ENCODE assay signal across 1 cellular context in the genomic region with DNA sequence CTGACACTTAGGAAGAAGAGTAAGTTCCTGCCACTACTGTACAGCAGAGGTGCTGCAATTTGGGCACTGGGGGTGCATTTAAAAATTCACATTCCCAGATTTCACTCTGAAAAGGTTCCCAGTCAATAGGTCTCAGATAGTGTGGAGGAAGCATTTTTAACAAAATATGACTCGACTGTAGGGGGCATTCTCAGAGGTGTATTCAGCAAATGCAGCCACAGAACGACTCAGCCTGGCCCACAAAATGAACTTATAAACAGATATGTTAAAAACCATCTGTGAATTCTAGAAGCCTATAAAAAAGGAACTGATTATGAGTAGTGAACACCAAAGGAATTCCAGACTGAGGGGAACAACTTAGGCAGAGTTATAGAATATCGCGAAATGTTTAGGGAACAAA.
TF ChIP-seq lines count a peak whose summit lies in the region.

No MANE protein-coding gene starts in this region.

TF ChIP-seq in endothelial cell of umbilical vein, 7 proteins besides CTCF, POLR2A, EP300 and RAD21:
- TF ChIP-seq MYC (IDR thresholded peaks at IDR 0.05; ENCODE audit: low read depth, low read length) = no peak
- TF ChIP-seq, protein P1, sequence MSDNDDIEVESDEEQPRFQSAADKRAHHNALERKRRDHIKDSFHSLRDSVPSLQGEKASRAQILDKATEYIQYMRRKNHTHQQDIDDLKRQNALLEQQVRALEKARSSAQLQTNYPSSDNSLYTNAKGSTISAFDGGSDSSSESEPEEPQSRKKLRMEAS (IDR thresholded peaks at IDR 0.05; ENCODE audit: insufficient read depth, insufficient read length) = no peak
- no peak for TF ChIP-seq GATA2 (IDR thresholded peaks at IDR 0.05; ENCODE audit: insufficient read depth, insufficient read length, low read depth, low read length)
- TF ChIP-seq FOS (IDR thresholded peaks at IDR 0.05; ENCODE audit: borderline replicate concordance, insufficient read depth, low read length) = peak; percentile 13
- TF ChIP-seq JUN (IDR thresholded peaks at IDR 0.05; ENCODE audit: borderline replicate concordance, insufficient read depth, insufficient read length, low read depth) = no peak
- TF ChIP-seq POLR2AphosphoS5 (IDR thresholded peaks at IDR 0.05; ENCODE audit: insufficient read depth, low read depth, low read length) = no peak
- TF ChIP-seq EZH2 (IDR thresholded peaks at IDR 0.05; ENCODE audit: borderline replicate concordance, low read depth, low read length, severe bottlenecking) = no peak
